ENCODE assay signal across 1 cellular context in the genomic region with DNA sequence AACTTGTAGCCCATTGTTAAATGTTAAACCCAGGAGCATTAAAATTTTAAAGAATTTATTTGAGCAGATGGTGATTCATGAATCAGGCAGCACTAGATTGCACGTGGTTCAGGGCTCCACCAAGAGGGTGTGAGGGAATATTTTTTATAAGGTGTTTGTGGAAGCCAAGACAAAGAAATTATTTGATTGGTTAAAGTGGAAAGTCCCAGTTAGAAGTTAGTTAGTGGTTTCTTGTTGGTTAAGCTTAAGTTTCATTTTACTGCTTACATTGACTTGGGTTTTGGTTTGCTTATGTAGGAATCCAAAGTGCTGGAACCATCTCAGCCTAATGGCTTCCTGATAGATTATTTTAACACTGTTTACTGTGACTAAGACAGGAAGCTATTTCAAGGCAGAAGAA.
A peak's percentile ranks its signal among the peaks of the same experiment; 100 is the strongest.
TF ChIP-seq lines count a peak whose summit lies in the region.

No MANE protein-coding gene starts in this region.

TF ChIP-seq in GM12878, 131 proteins besides CTCF, POLR2A, EP300 and RAD21:
- TF ChIP-seq, protein P1, sequence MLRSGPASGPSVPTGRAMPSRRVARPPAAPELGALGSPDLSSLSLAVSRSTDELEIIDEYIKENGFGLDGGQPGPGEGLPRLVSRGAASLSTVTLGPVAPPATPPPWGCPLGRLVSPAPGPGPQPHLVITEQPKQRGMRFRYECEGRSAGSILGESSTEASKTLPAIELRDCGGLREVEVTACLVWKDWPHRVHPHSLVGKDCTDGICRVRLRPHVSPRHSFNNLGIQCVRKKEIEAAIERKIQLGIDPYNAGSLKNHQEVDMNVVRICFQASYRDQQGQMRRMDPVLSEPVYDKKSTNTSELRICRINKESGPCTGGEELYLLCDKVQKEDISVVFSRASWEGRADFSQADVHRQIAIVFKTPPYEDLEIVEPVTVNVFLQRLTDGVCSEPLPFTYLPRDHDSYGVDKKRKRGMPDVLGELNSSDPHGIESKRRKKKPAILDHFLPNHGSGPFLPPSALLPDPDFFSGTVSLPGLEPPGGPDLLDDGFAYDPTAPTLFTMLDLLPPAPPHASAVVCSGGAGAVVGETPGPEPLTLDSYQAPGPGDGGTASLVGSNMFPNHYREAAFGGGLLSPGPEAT (IDR thresholded peaks at IDR 0.05; ENCODE audit: low read depth), result peak; percentile 56; the same call in 1 of the 2 replicates
- no peak for TF ChIP-seq MXI1 (IDR thresholded peaks at IDR 0.05; ENCODE audit: low read depth, low read length)
TF ChIP-seq in GM12878: peak in this region for 1.
